Comparison of ENCODE assay signal across 1 cellular context in genomic region chr16:2206780-2207433, GRCh38.
TF ChIP-seq lines count a peak whose summit lies in the region.

No MANE protein-coding gene starts in this region.

TF ChIP-seq in GM23338, 12 proteins besides CTCF, POLR2A, EP300 and RAD21 (continued from another document):
- no peak for TF ChIP-seq EZH2phosphoT487 (IDR thresholded peaks at IDR 0.05; ENCODE audit: unreplicated experiment)
- no peak for TF ChIP-seq CREB1 (CRISPR knock-in tag; IDR thresholded peaks at IDR 0.05; ENCODE audit: low read depth)
- no peak for TF ChIP-seq REST (IDR thresholded peaks at IDR 0.05; ENCODE audit: unreplicated experiment)
- TF ChIP-seq ZNF462 (CRISPR knock-in tag; IDR thresholded peaks at IDR 0.05), result no peak
